Comparison of ENCODE assay signal across 8 cellular contexts in the genomic region with DNA sequence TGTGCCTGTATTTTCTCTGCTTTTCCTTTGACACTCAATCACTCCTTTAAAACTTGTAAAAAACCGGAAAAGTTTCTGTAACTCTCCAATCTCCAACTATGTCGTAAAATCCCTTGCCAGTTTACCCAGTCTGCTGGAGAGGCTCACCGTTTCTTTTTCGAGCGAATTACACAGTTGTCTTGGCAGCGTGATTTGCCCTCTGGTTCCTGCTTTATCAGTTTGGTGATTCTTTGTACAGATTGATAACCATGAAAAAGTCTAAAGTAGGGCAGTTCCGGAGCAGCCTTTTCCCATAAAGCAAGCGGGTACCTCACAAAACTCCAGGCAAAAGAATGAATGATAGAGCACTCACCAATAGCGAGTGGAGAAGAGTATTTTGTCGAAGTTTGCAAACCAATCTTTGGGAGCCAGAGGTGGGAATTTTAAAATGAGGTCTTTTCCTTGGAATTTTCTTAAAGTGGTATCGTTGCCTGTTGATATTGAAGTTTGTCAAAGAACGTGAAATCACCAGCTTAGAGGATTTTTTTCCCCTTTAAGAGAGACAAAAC. TPM values are rescaled to one million over a fixed set of nuclear protein-coding genes. Genes with fewer than 3 reads are reported as not detected.
DNase-seq lines count a peak whose midpoint lies in the region; ATAC-seq and TF ChIP-seq lines count a peak whose summit lies in the region.

A gene with protein sequence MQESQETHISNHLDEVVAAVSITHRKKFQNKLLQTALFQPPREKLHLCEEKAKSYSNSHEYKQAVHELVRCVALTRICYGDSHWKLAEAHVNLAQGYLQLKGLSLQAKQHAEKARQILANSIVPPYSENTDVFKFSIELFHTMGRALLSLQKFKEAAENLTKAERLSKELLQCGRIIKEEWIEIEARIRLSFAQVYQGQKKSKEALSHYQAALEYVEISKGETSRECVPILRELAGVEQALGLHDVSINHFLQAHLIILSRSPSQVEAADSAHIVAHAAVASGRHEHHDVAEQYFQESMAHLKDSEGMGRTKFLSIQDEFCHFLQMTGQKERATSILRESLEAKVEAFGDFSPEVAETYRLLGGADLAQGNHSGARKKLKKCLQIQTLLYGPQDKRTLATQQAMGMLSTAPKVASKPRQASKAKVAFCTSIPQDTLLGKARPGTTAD (minus strand): TSS at position 312 of the 548 bp plus-strand sequence. CDS start 20,869 bp downstream, outside the sequence.

- no peak for ATAC-seq in activated naive CD8-positive, alpha-beta T cell treated with anti-CD3 and anti-CD28 coated beads, Interleukin-2, amount 10 ng/mL, durations not matched to agents 7 days and 5 days (ENCODE audit: low read depth)
- ATAC-seq in GM21528 (IDR thresholded peaks at IDR 0.05; ENCODE audit: low FRiP score, unreplicated experiment): no peak

- no peaks in the 10 kb centered on the region for H3K9me3 ChIP-seq in ovary

- TF ChIP-seq POLR2A in ovary (IDR thresholded peaks at IDR 0.05): peak; percentile 45

- POLR2A ChIA-PET in activated naive CD8-positive, alpha-beta T cell treated with anti-CD3 and anti-CD28 coated beads, Interleukin-2, amount 10 ng/mL, durations not matched to agents 7 days and 5 days (lab: Charles Lee): no interaction called here

- H3K4me3 ChIP-seq in AG10803 (ENCODE audit: low read length) (peak within 1 kb of the TSS; percentile 89), ovary (peak within 1 kb of the TSS; percentile 71)

- TF ChIP-seq CTCF in AG10803 (conservative IDR thresholded peaks at IDR 0.05; ENCODE audit: low read length) (no peak), ovary (IDR thresholded peaks at IDR 0.05) (no peak), GM13977 (IDR thresholded peaks at IDR 0.05; ENCODE audit: extremely low read depth, insufficient read depth, missing control alignments) (no peak)

- in situ Hi-C loops in GM13977 (cut with MboI; ENCODE audit: low pct_unique_long_range_greater_than_20kb, low sequenced_read_pairs, unreplicated experiment): no loop called here

- H3K27ac Mint-ChIP-seq in activated naive CD8-positive, alpha-beta T cell treated with anti-CD3 and anti-CD28 coated beads, Interleukin-2, amount 10 ng/mL, durations not matched to agents 7 days and 5 days: no peak within 1 kb of the TSS

- peaks cover 2% of the 10 kb centered on the region for H3K36me3 Mint-ChIP-seq in activated naive CD8-positive, alpha-beta T cell treated with anti-CD3 and anti-CD28 coated beads, Interleukin-2, amount 10 ng/mL, durations not matched to agents 7 days and 5 days

- no peaks in the 10 kb centered on the region for H3K9me3 Mint-ChIP-seq in activated naive CD8-positive, alpha-beta T cell treated with anti-CD3 and anti-CD28 coated beads, Interleukin-2, amount 10 ng/mL, durations not matched to agents 7 days and 5 days

- H3K36me3 ChIP-seq in ovary: no peaks in the 10 kb centered on the region

- H3K27ac ChIP-seq in ovary: peak within 1 kb of the TSS; percentile 4 to 81

- 0 to 1% (median 1%) methylated on average over 12 of the region's 12 CpGs for WGBS in ovary, 3 donors

- intact Hi-C loops in cardiac septum (cut with DNase I) (no loop called here), ovary (cut with DNase I) (no loop called here)

- DNase-seq in AG10803 (ENCODE audit: low read depth) (peak; percentile 86), HPDE6-E6E7 (ENCODE audit: extremely low spot score) (peak; percentile 54), cardiac septum (ENCODE audit: low spot score) (no peak), ovary (peak in 2 of 5 donors; percentile 23 to 37), NCI-H524 treated with DMSO at 0.1 percent for 48 hours (lab: John Stamatoyannopoulos, UW) (no peak), GM13977 (ENCODE audit: low spot score) (no peak)
- no peak for DNase-seq in activated naive CD8-positive, alpha-beta T cell treated with anti-CD3 and anti-CD28 coated beads, Interleukin-2, amount 10 ng/mL, durations not matched to agents 7 days and 5 days

- peak within 1 kb of the TSS; percentile 89 for H3K4me3 Mint-ChIP-seq in activated naive CD8-positive, alpha-beta T cell treated with anti-CD3 and anti-CD28 coated beads, Interleukin-2, amount 10 ng/mL, durations not matched to agents 7 days and 5 days

- H3K27me3 ChIP-seq in ovary: no peaks in the 10 kb centered on the region

- peaks cover 23% of the 10 kb centered on the region for H3K4me1 Mint-ChIP-seq in activated naive CD8-positive, alpha-beta T cell treated with anti-CD3 and anti-CD28 coated beads, Interleukin-2, amount 10 ng/mL, durations not matched to agents 7 days and 5 days

- TF ChIP-seq EP300 in ovary (IDR thresholded peaks at IDR 0.05): no peak

- H3K4me1 ChIP-seq in ovary (ENCODE audit: insufficient read depth): peaks cover 5% of the 10 kb centered on the region

- peaks cover 2% of the 10 kb centered on the region for H3K27me3 Mint-ChIP-seq in activated naive CD8-positive, alpha-beta T cell treated with anti-CD3 and anti-CD28 coated beads, Interleukin-2, amount 10 ng/mL, durations not matched to agents 7 days and 5 days

RNA-seq across cellular contexts. Expression of the gene that starts here (rescaled TPM):
- under 1 TPM; 0.61 to 0.82 TPM for total RNA-seq in activated naive CD8-positive, alpha-beta T cell treated with anti-CD3 and anti-CD28 coated beads, Interleukin-2, amount 10 ng/mL, durations not matched to agents 7 days and 5 days
- total RNA-seq in cardiac septum: 13.5 TPM
- 10 to 100 TPM; 15.9 to 31.0 (median 25.8) TPM for total RNA-seq in ovary
- polyA plus RNA-seq in ovary: 10 to 100 TPM; 17.2 to 35.8 TPM

Comparison
In these comparisons a context has a peak if more than half of its experiments do, and no peak if none do; other contexts are left out.
1. DNase-seq: peak in AG10803 (single experiment) and HPDE6-E6E7 (single experiment); none in activated naive CD8-positive, alpha-beta T cell treated with anti-CD3 and anti-CD28 coated beads, Interleukin-2, amount 10 ng/mL, durations not matched to agents 7 days and 5 days (single experiment), cardiac septum (single experiment), NCI-H524 treated with DMSO at 0.1 percent for 48 hours (single experiment) and GM13977 (single experiment).